15 cellular contexts compared by ENCODE assay signal in genomic region chr7:23713285-23714235, GRCh38. TPM values are rescaled to one million over a fixed set of nuclear protein-coding genes. Genes with fewer than 3 reads are reported as not detected.
DNase-seq lines count a peak whose midpoint lies in the region; ATAC-seq and TF ChIP-seq lines count a peak whose summit lies in the region.
"Had no signal": no experiment of that assay in that cellular context is flagged by ENCODE, and none has a peak within 500 bp of the region (broad histone marks: within the 10 kb centered on the region; RNA-seq: fewer than 3 reads in every experiment).

No MANE protein-coding gene starts in this region.

- peaks cover 5% of the 10 kb centered on the region for H3K4me1 Mint-ChIP-seq in stimulated activated memory B cell treated with anti-CD40 and anti-IgM and Interleukin-4, amounts not matched to agents 10 μg/mL and 1 μg/mL and 100 μg/mL, for 72 hours
- H3K4me1 Mint-ChIP-seq: activated naive CD8-positive, alpha-beta T cell treated with anti-CD3 and anti-CD28 coated beads, Interleukin-2, amount 10 ng/mL, durations not matched to agents 7 days and 5 days; CD8-positive, alpha-beta memory T cell had no signal

- H3K36me3 ChIP-seq in kidney epithelial cell (ENCODE audit: control insufficient read depth, insufficient read depth, low read length) = no peaks in the 10 kb centered on the region
- H3K36me3 ChIP-seq: left ventricle myocardium inferior, tibial artery had no signal

- no peaks in the 10 kb centered on the region for H3K27me3 ChIP-seq in kidney epithelial cell (ENCODE audit: control insufficient read depth, insufficient read depth, low read length)
- H3K27me3 ChIP-seq: tibial artery had no signal

- no peak overlapping the region for H3K4me3 ChIP-seq in kidney epithelial cell (ENCODE audit: low read depth, low read length)
- H3K4me3 ChIP-seq: left ventricle myocardium inferior, tibial artery had no signal

- no peak for TF ChIP-seq CTCF in kidney epithelial cell (IDR thresholded peaks at IDR 0.05; ENCODE audit: insufficient read depth, low read length, poor library complexity, severe bottlenecking)

- H3K4me3 Mint-ChIP-seq in stimulated activated memory B cell treated with anti-CD40 and anti-IgM and Interleukin-4, amounts not matched to agents 10 μg/mL and 1 μg/mL and 100 μg/mL, for 72 hours = no peak overlapping the region
- H3K4me3 Mint-ChIP-seq: activated naive CD8-positive, alpha-beta T cell treated with anti-CD3 and anti-CD28 coated beads, Interleukin-2, amount 10 ng/mL, durations not matched to agents 7 days and 5 days; CD8-positive, alpha-beta memory T cell had no signal

- ATAC-seq in stimulated activated memory B cell treated with anti-CD40 and anti-IgM and Interleukin-4, amounts not matched to agents 10 μg/mL and 1 μg/mL and 100 μg/mL, for 72 hours = no peak

- H3K27ac Mint-ChIP-seq in stimulated activated memory B cell treated with anti-CD40 and anti-IgM and Interleukin-4, amounts not matched to agents 10 μg/mL and 1 μg/mL and 100 μg/mL, for 72 hours = no peak overlapping the region
- H3K27ac Mint-ChIP-seq: activated naive CD8-positive, alpha-beta T cell treated with anti-CD3 and anti-CD28 coated beads, Interleukin-2, amount 10 ng/mL, durations not matched to agents 7 days and 5 days; CD8-positive, alpha-beta memory T cell had no signal

- H3K27me3 Mint-ChIP-seq in stimulated activated memory B cell treated with anti-CD40 and anti-IgM and Interleukin-4, amounts not matched to agents 10 μg/mL and 1 μg/mL and 100 μg/mL, for 72 hours = no peaks in the 10 kb centered on the region
- H3K27me3 Mint-ChIP-seq: activated naive CD8-positive, alpha-beta T cell treated with anti-CD3 and anti-CD28 coated beads, Interleukin-2, amount 10 ng/mL, durations not matched to agents 7 days and 5 days had no signal

- DNase-seq in AG08395 (ENCODE audit: low spot score) (peak; percentile 60), HT1080 (ENCODE audit: low read depth) (peak; percentile 95), amniotic stem cell (lab: John Stamatoyannopoulos, UW) (peak; percentile 21), kidney epithelial cell (ENCODE audit: low read depth) (peak; percentile 77), DMS79 treated with DMSO at 0.1 percent for 48 hours (lab: John Stamatoyannopoulos, UW) (no peak), NCI-H345 treated with DMSO at 0.1 percent for 48 hours (lab: John Stamatoyannopoulos, UW; ENCODE audit: unreplicated experiment) (no peak), islet precursor cell (no peak)
- DNase-seq: activated CD4-positive, alpha-beta T cell treated with anti-CD3 and anti-CD28 coated beads, Interleukin-2, amount 50 U/mL, for 1 hour; activated naive CD8-positive, alpha-beta T cell treated with anti-CD3 and anti-CD28 coated beads, Interleukin-2, amount 10 ng/mL, durations not matched to agents 7 days and 5 days; CD8-positive, alpha-beta memory T cell; left ventricle myocardium inferior; posterior cingulate gyrus; tibial artery had no signal

- no peaks in the 10 kb centered on the region for H3K36me3 Mint-ChIP-seq in stimulated activated memory B cell treated with anti-CD40 and anti-IgM and Interleukin-4, amounts not matched to agents 10 μg/mL and 1 μg/mL and 100 μg/mL, for 72 hours
- H3K36me3 Mint-ChIP-seq: activated naive CD8-positive, alpha-beta T cell treated with anti-CD3 and anti-CD28 coated beads, Interleukin-2, amount 10 ng/mL, durations not matched to agents 7 days and 5 days; CD8-positive, alpha-beta memory T cell had no signal

- H3K9me3 Mint-ChIP-seq in stimulated activated memory B cell treated with anti-CD40 and anti-IgM and Interleukin-4, amounts not matched to agents 10 μg/mL and 1 μg/mL and 100 μg/mL, for 72 hours = no peaks in the 10 kb centered on the region
- H3K9me3 Mint-ChIP-seq: activated naive CD8-positive, alpha-beta T cell treated with anti-CD3 and anti-CD28 coated beads, Interleukin-2, amount 10 ng/mL, durations not matched to agents 7 days and 5 days; CD8-positive, alpha-beta memory T cell had no signal

RNA-seq across cellular contexts. Expression of gene STK31, which starts 3.5 kb away (rescaled TPM):
- 0.02 TPM in 1 of 2 replicates, not detected in the other for total RNA-seq in HT1080 (2014; rRNA removed; shearing (Covaris generic))
- not detected in 2 replicates for polyA plus RNA-seq in HT1080 (2015; cell fraction: cytosol; rRNA removed)
- polyA plus RNA-seq in HT1080 (2015; cell fraction: nucleus; rRNA removed) = 0.05 TPM in 1 of 2 replicates, not detected in the other
- 0.58 and 0.89 TPM in 2 replicates for total RNA-seq in kidney epithelial cell
- total RNA-seq: left ventricle myocardium inferior, SK-MEL-5 had no signal

RNA-seq across cellular contexts. Expression of gene FAM221A, which starts 33.6 kb away (rescaled TPM):
- total RNA-seq in HT1080 (2014; rRNA removed; shearing (Covaris generic)) = not detected in 2 replicates
- not detected in 2 replicates for polyA plus RNA-seq in HT1080 (2015; cell fraction: cytosol; rRNA removed)
- polyA plus RNA-seq in HT1080 (2015; cell fraction: nucleus; rRNA removed) = 0.06 TPM in 1 of 2 replicates, not detected in the other
- total RNA-seq in kidney epithelial cell = 14.2 and 15.5 TPM in 2 replicates

Comparison
In these comparisons a context has a peak if more than half of its experiments do, and no peak if none do; other contexts are left out.
1. DNase-seq: peak in AG08395 (single experiment), HT1080 (single experiment), amniotic stem cell (single experiment) and kidney epithelial cell (single experiment); none in DMS79 treated with DMSO at 0.1 percent for 48 hours (single experiment), NCI-H345 treated with DMSO at 0.1 percent for 48 hours (single experiment) and islet precursor cell (single experiment).
2. RNA of gene FAM221A, which starts 33.6 kb away (total RNA-seq): 14.2 to 15.5 TPM in kidney epithelial cell; not detected in HT1080; every median in the first group is over 10 times any median in the second.